1 cellular context compared by ENCODE assay signal in the genomic region with DNA sequence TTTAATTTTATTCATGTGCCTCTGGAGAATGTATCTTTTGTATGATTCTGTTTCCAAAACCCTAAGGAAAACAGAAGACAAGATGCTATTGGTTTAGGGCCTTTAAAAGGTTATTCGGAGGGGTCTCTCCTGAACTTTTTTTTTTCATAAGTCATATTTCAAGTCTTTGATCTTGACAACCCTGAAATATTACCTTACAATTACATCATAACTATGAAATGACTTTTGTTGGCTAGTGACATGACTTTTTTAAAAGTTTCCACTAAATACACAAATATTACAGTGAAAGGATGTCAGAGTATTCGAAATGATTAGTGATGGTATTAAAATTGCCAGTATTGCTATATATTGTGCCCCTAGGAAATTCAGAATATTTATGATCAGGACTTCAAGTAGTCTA.
TF ChIP-seq lines count a peak whose summit lies in the region.

No MANE protein-coding gene starts in this region.

TF ChIP-seq in K562, 482 proteins besides CTCF, POLR2A, EP300 and RAD21:
- TF ChIP-seq MEIS2 (IDR thresholded peaks at IDR 0.05; ENCODE audit: partially characterized antibody), result peak; percentile 72
- TF ChIP-seq, protein P1, sequence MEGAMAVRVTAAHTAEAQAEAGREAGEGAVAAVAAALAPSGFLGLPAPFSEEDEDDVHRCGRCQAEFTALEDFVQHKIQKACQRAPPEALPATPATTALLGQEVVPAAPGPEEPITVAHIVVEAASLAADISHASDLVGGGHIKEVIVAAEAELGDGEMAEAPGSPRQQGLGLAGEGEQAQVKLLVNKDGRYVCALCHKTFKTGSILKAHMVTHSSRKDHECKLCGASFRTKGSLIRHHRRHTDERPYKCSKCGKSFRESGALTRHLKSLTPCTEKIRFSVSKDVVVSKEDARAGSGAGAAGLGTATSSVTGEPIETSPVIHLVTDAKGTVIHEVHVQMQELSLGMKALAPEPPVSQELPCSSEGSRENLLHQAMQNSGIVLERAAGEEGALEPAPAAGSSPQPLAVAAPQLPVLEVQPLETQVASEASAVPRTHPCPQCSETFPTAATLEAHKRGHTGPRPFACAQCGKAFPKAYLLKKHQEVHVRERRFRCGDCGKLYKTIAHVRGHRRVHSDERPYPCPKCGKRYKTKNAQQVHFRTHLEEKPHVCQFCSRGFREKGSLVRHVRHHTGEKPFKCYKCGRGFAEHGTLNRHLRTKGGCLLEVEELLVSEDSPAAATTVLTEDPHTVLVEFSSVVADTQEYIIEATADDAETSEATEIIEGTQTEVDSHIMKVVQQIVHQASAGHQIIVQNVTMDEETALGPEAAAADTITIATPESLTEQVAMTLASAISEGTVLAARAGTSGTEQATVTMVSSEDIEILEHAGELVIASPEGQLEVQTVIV (CRISPR knock-in tag; IDR thresholded peaks at IDR 0.05; ENCODE audit: borderline replicate concordance), result no peak
- TF ChIP-seq CBX2 (IDR thresholded peaks at IDR 0.05; ENCODE audit: insufficient read depth, low read length, poor library complexity, severe bottlenecking), result no peak
- peak in 1 of 2 experiments; percentile 41; a peak in 1 of 4 replicates for TF ChIP-seq TRIM24 (IDR thresholded peaks at IDR 0.05)
- no peak for TF ChIP-seq PBX2 (CRISPR knock-in tag; IDR thresholded peaks at IDR 0.05; ENCODE audit: low read depth)
- 0 out of 2 replicates have a peak, but pooled peaks have one; percentile 35 for TF ChIP-seq PBX2 (tag; conservative IDR thresholded peaks at IDR 0.05; ENCODE audit: low read depth)
- TF ChIP-seq LEF1 (IDR thresholded peaks at IDR 0.05), result peak; percentile 57; the same call in 1 of the 2 replicates
- TF ChIP-seq CEBPG (CRISPR knock-in tag; IDR thresholded peaks at IDR 0.05), result no peak
- TF ChIP-seq CEBPG (tag; conservative IDR thresholded peaks at IDR 0.05 in 1 of 2, IDR thresholded peaks at IDR 0.05 in 1 of 2), result peak in 1 of 2 experiments; percentile 70; a peak in 2 of 4 replicates
